ENCODE assay signal across 1 cellular context in the genomic region with DNA sequence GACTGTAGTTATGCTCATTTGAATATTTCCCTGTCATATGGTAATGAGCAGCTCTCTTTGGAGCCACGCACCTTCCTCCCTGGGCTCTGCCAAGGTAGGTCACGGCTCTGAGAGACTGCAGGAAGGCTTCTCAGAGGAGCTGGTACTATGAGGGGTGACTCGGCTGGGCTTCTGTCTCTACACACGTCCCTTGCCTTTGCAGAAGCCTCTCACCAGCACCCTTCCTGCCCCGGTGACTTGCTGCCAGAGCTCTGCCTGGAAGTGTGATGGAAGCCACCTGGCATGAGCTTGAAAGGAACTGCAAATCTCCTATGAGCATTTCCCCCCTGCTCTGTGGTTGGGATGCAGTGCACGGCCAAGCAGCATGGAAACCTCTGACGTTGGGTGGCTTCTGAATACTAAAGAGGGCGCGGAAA.
TF ChIP-seq lines count a peak whose summit lies in the region.

No MANE protein-coding gene starts in this region.

TF ChIP-seq in GM23338, 12 proteins besides CTCF, POLR2A, EP300 and RAD21 (continued from another document):
- TF ChIP-seq, protein P1, sequence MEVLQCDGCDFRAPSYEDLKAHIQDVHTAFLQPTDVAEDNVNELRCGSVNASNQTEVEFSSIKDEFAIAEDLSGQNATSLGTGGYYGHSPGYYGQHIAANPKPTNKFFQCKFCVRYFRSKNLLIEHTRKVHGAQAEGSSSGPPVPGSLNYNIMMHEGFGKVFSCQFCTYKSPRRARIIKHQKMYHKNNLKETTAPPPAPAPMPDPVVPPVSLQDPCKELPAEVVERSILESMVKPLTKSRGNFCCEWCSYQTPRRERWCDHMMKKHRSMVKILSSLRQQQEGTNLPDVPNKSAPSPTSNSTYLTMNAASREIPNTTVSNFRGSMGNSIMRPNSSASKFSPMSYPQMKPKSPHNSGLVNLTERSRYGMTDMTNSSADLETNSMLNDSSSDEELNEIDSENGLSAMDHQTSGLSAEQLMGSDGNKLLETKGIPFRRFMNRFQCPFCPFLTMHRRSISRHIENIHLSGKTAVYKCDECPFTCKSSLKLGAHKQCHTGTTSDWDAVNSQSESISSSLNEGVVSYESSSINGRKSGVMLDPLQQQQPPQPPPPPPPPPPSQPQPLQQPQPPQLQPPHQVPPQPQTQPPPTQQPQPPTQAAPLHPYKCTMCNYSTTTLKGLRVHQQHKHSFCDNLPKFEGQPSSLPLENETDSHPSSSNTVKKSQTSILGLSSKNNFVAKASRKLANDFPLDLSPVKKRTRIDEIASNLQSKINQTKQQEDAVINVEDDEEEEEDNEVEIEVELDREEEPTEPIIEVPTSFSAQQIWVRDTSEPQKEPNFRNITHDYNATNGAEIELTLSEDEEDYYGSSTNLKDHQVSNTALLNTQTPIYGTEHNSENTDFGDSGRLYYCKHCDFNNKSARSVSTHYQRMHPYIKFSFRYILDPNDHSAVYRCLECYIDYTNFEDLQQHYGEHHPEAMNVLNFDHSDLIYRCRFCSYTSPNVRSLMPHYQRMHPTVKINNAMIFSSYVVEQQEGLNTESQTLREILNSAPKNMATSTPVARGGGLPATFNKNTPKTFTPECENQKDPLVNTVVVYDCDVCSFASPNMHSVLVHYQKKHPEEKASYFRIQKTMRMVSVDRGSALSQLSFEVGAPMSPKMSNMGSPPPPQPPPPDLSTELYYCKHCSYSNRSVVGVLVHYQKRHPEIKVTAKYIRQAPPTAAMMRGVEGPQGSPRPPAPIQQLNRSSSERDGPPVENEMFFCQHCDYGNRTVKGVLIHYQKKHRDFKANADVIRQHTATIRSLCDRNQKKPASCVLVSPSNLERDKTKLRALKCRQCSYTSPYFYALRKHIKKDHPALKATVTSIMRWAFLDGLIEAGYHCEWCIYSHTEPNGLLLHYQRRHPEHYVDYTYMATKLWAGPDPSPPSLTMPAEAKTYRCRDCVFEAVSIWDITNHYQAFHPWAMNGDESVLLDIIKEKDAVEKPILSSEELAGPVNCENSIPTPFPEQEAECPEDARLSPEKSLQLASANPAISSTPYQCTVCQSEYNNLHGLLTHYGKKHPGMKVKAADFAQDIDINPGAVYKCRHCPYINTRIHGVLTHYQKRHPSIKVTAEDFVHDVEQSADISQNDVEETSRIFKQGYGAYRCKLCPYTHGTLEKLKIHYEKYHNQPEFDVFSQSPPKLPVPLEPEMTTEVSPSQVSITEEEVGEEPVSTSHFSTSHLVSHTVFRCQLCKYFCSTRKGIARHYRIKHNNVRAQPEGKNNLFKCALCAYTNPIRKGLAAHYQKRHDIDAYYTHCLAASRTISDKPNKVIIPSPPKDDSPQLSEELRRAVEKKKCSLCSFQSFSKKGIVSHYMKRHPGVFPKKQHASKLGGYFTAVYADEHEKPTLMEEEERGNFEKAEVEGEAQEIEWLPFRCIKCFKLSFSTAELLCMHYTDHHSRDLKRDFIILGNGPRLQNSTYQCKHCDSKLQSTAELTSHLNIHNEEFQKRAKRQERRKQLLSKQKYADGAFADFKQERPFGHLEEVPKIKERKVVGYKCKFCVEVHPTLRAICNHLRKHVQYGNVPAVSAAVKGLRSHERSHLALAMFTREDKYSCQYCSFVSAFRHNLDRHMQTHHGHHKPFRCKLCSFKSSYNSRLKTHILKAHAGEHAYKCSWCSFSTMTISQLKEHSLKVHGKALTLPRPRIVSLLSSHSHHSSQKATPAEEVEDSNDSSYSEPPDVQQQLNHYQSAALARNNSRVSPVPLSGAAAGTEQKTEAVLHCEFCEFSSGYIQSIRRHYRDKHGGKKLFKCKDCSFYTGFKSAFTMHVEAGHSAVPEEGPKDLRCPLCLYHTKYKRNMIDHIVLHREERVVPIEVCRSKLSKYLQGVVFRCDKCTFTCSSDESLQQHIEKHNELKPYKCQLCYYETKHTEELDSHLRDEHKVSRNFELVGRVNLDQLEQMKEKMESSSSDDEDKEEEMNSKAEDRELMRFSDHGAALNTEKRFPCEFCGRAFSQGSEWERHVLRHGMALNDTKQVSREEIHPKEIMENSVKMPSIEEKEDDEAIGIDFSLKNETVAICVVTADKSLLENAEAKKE (CRISPR knock-in tag; IDR thresholded peaks at IDR 0.05) = no peak
- TF ChIP-seq, protein P2, sequence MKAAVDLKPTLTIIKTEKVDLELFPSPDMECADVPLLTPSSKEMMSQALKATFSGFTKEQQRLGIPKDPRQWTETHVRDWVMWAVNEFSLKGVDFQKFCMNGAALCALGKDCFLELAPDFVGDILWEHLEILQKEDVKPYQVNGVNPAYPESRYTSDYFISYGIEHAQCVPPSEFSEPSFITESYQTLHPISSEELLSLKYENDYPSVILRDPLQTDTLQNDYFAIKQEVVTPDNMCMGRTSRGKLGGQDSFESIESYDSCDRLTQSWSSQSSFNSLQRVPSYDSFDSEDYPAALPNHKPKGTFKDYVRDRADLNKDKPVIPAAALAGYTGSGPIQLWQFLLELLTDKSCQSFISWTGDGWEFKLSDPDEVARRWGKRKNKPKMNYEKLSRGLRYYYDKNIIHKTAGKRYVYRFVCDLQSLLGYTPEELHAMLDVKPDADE (IDR thresholded peaks at IDR 0.05) = no peak
- TF ChIP-seq POLR2AphosphoS5 (IDR thresholded peaks at IDR 0.05; ENCODE audit: low read depth) = no peak
